20 cellular contexts compared by ENCODE assay signal in genomic region chr17:49596613-49597244, GRCh38. TPM values are rescaled to one million over a fixed set of nuclear protein-coding genes. Genes with fewer than 3 reads are reported as not detected.
"Had no signal": no experiment of that assay in that cellular context is flagged by ENCODE, and none has a peak within 500 bp of the region (broad histone marks: within the 10 kb centered on the region; RNA-seq: fewer than 3 reads in every experiment).

No MANE protein-coding gene starts in this region.

- H3K27me3 Mint-ChIP-seq: activated CD4-positive, alpha-beta memory T cell treated with anti-CD3 and anti-CD28 coated beads for 36 hours; activated CD4-positive, alpha-beta T cell treated with anti-CD3 and anti-CD28 coated beads for 36 hours; naive B cell; stimulated activated naive CD8-positive, alpha-beta T cell treated with anti-CD3 and anti-CD28 coated beads, Interleukin-15, Interleukin-2, amounts not matched to agents 100 ng/mL and 50 ng/mL, for 24 hours had no signal

- H3K27ac ChIP-seq: body of pancreas, pancreas, suprapubic skin, transverse colon had no signal

- DNase-seq: activated CD4-positive, alpha-beta memory T cell treated with anti-CD3 and anti-CD28 coated beads for 36 hours; activated CD4-positive, alpha-beta T cell treated with anti-CD3 and anti-CD28 coated beads for 36 hours; activated gamma-delta T cell treated with Interleukin-2 at 50 U/mL for 16 hours; activated T-cell treated with anti-CD3 and anti-CD28 coated beads for 4 hours; body of pancreas; caudate nucleus; erythroblast; kidney glomerular epithelial cell; left ventricle myocardium superior; mesenchymal stem cell; mucosa of descending colon; naive B cell; pancreas; SW 1271; transverse colon had no signal

- H3K4me1 ChIP-seq: body of pancreas, pancreas, suprapubic skin had no signal

- H3K4me3 Mint-ChIP-seq: activated CD4-positive, alpha-beta memory T cell treated with anti-CD3 and anti-CD28 coated beads for 36 hours; activated CD4-positive, alpha-beta T cell treated with anti-CD3 and anti-CD28 coated beads for 36 hours; activated T-helper 1 cell treated with anti-CD3 and anti-CD28 coated beads, Interleukin-12 subunit alpha, Interleukin-12 subunit beta, Interleukin-2, Interleukin-4 antibody, amounts not matched to agents 30 ng/mL and 10 ng/mL and 1 ng/mL, durations not matched to agents 14 hours and 24 hours and 36 hours; naive B cell; stimulated activated naive CD8-positive, alpha-beta T cell treated with anti-CD3 and anti-CD28 coated beads, Interleukin-15, Interleukin-2, amounts not matched to agents 100 ng/mL and 50 ng/mL, for 24 hours; WTC11 had no signal

- H3K9me3 Mint-ChIP-seq: activated CD4-positive, alpha-beta memory T cell treated with anti-CD3 and anti-CD28 coated beads for 36 hours; activated T-helper 1 cell treated with anti-CD3 and anti-CD28 coated beads, Interleukin-12 subunit alpha, Interleukin-12 subunit beta, Interleukin-2, Interleukin-4 antibody, amounts not matched to agents 30 ng/mL and 10 ng/mL and 1 ng/mL, durations not matched to agents 14 hours and 24 hours and 36 hours; naive B cell; stimulated activated naive CD8-positive, alpha-beta T cell treated with anti-CD3 and anti-CD28 coated beads, Interleukin-15, Interleukin-2, amounts not matched to agents 100 ng/mL and 50 ng/mL, for 24 hours; WTC11 had no signal

- H3K27me3 ChIP-seq: body of pancreas, pancreas, suprapubic skin, transverse colon had no signal

- H3K4me3 ChIP-seq: body of pancreas, mucosa of descending colon, pancreas, suprapubic skin, transverse colon had no signal

- ATAC-seq: activated CD4-positive, alpha-beta T cell treated with anti-CD3 and anti-CD28 coated beads for 36 hours; body of pancreas; mucosa of descending colon; pancreas; WTC11 had no signal

- H3K27ac Mint-ChIP-seq: activated CD4-positive, alpha-beta memory T cell treated with anti-CD3 and anti-CD28 coated beads for 36 hours; activated CD4-positive, alpha-beta T cell treated with anti-CD3 and anti-CD28 coated beads for 36 hours; activated T-helper 1 cell treated with anti-CD3 and anti-CD28 coated beads, Interleukin-12 subunit alpha, Interleukin-12 subunit beta, Interleukin-2, Interleukin-4 antibody, amounts not matched to agents 30 ng/mL and 10 ng/mL and 1 ng/mL, durations not matched to agents 14 hours and 24 hours and 36 hours; stimulated activated naive CD8-positive, alpha-beta T cell treated with anti-CD3 and anti-CD28 coated beads, Interleukin-15, Interleukin-2, amounts not matched to agents 100 ng/mL and 50 ng/mL, for 24 hours; WTC11 had no signal

- H3K4me1 Mint-ChIP-seq: activated CD4-positive, alpha-beta T cell treated with anti-CD3 and anti-CD28 coated beads for 36 hours had no signal

- H3K9me3 ChIP-seq: body of pancreas, mucosa of descending colon, pancreas, suprapubic skin, transverse colon had no signal

RNA-seq across cellular contexts. Expression of gene NXPH3, which starts 21.1 kb away (rescaled TPM):
- total RNA-seq: activated T-helper 1 cell treated with anti-CD3 and anti-CD28 coated beads, Interleukin-12 subunit alpha, Interleukin-12 subunit beta, Interleukin-2, Interleukin-4 antibody, amounts not matched to agents 30 ng/mL and 10 ng/mL and 1 ng/mL, durations not matched to agents 14 hours and 24 hours and 36 hours; T-helper 2 cell treated with Interferon-gamma antibody and Interleukin-4, amounts not matched to agents 100 ng/mL and 5 ng/mL, for 36 hours had no signal
